ENCODE assay signal across 8 cellular contexts in genomic region chr10:72340510-72340895, GRCh38. TPM values are rescaled to one million over a fixed set of nuclear protein-coding genes. Genes with fewer than 3 reads are reported as not detected.
DNase-seq lines count a peak whose midpoint lies in the region; ATAC-seq and TF ChIP-seq lines count a peak whose summit lies in the region.

No MANE protein-coding gene starts in this region.

- peaks cover 0 to 80% of the 10 kb centered on the region in 2 donors for H3K36me3 ChIP-seq in psoas muscle (ENCODE audit: insufficient read depth in 1 of 2, low read depth in 1 of 2)

- no peak overlapping the region for H3K27ac ChIP-seq in psoas muscle

- H3K9me3 ChIP-seq in psoas muscle = no peaks in the 10 kb centered on the region

- H3K4me3 ChIP-seq in psoas muscle = no peak overlapping the region

- DNase-seq in ACHN (peak; percentile 59), GM19238 (ENCODE audit: insufficient read length, low spot score) (peak; percentile 70), RPMI8226 (peak; percentile 69), activated gamma-delta T cell (lab: John Stamatoyannopoulos, UW) (peak; percentile 39), glomerular visceral epithelial cell (ENCODE audit: extremely low spot score) (peak; percentile 49), psoas muscle (peak; percentile 76 to 87)

- H3K4me1 ChIP-seq in psoas muscle = peaks cover 26% of the 10 kb centered on the region

- peak; percentile 40 to 70 (median 51) for ATAC-seq in psoas muscle
- no peak for ATAC-seq in GM21381 (IDR thresholded peaks at IDR 0.05; ENCODE audit: unreplicated experiment)
- ATAC-seq in HG03135 (IDR thresholded peaks at IDR 0.05; ENCODE audit: unreplicated experiment) = no peak

- TF ChIP-seq CTCF in psoas muscle (IDR thresholded peaks at IDR 0.05) = peak; percentile 89

- in situ Hi-C loops in ACHN (cut with HindIII; ENCODE audit: low pct_ligation_motif_present, low pct_unique_long_range_greater_than_20kb, low sequenced_read_pairs) = no loop called here

- 55 to 58% (median 57%) methylated on average over 15 of the region's 15 CpGs for WGBS in psoas muscle, 3 donors

- no peaks in the 10 kb centered on the region for H3K27me3 ChIP-seq in psoas muscle (ENCODE audit: insufficient read depth in 3 of 3, low read length in 2 of 3)

- intact Hi-C loops in psoas muscle (cut with DNase I) = loop anchor here in 1 of 2 donors (10.0 kb wide), 1 partner anchor 1026 kb away; the partner anchor contains the start of gene SLC29A3

RNA-seq across cellular contexts. Expression of gene DNAJB12, which starts 14.2 kb away (rescaled TPM):
- total RNA-seq in psoas muscle = 10 to 100 TPM; 24.0 to 38.7 (median 34.0) TPM
- 10 to 100 TPM; 22.1 to 24.9 (median 22.5) TPM for polyA plus RNA-seq in psoas muscle

Comparison
In these comparisons a context has a peak if more than half of its experiments do, and no peak if none do; other contexts are left out.
1. ATAC-seq: peak in psoas muscle (4 of 4); none in GM21381 (single experiment) and HG03135 (single experiment).
2. Peak in every context shown above with its lines, with median percentiles within 50 percentile points of each other: DNase-seq.